ENCODE assay signal across 17 cellular contexts in genomic region chr12:75798527-75798926, GRCh38.
"Had no signal": no experiment of that assay in that cellular context is flagged by ENCODE, and none has a peak within 500 bp of the region (broad histone marks: within the 10 kb centered on the region; RNA-seq: fewer than 3 reads in every experiment).

No MANE protein-coding gene starts in this region.

- H3K4me3 ChIP-seq: colonic mucosa, heart left ventricle, mucosa of descending colon, sigmoid colon, skin epidermis, stomach, thyroid gland, vagina had no signal

- H3K4me3 Mint-ChIP-seq: naive thymus-derived CD8-positive, alpha-beta T cell; neural crest cell; type B pancreatic cell had no signal

- H3K4me1 ChIP-seq: colonic mucosa, heart left ventricle, sigmoid colon, stomach, thyroid gland, vagina had no signal

- H3K27ac ChIP-seq: colonic mucosa, heart left ventricle, sigmoid colon, skin epidermis, stomach, thyroid gland, vagina had no signal

- DNase-seq: colonic mucosa; dermis blood vessel endothelial cell; erythroblast; heart left ventricle; hippocampal formation; mucosa of descending colon; naive thymus-derived CD8-positive, alpha-beta T cell; posterior cingulate gyrus; sigmoid colon; stimulated activated CD4-positive, alpha-beta T cell treated with anti-CD3 and anti-CD28 coated beads, Interleukin-12 subunit alpha, Interleukin-12 subunit beta, amount 100 ng/mL, for 4 hours; stimulated activated naive CD4-positive, alpha-beta T cell; stomach; thyroid gland had no signal

- H3K9me3 Mint-ChIP-seq: naive thymus-derived CD8-positive, alpha-beta T cell; neural crest cell had no signal

- H3K27ac Mint-ChIP-seq: type B pancreatic cell had no signal

- H3K27me3 ChIP-seq: colonic mucosa, heart left ventricle, sigmoid colon, stomach, thyroid gland, vagina had no signal

- H3K9me3 ChIP-seq: colonic mucosa, mucosa of descending colon, sigmoid colon, stomach, thyroid gland, vagina had no signal

- ATAC-seq: heart left ventricle; mucosa of descending colon; naive thymus-derived CD8-positive, alpha-beta T cell had no signal

- H3K36me3 ChIP-seq: colonic mucosa, heart left ventricle, sigmoid colon, stomach, thyroid gland, vagina had no signal

- H3K4me1 Mint-ChIP-seq: naive thymus-derived CD8-positive, alpha-beta T cell; neural crest cell had no signal

- H3K27me3 Mint-ChIP-seq: type B pancreatic cell had no signal

- H3K36me3 Mint-ChIP-seq: naive thymus-derived CD8-positive, alpha-beta T cell; type B pancreatic cell had no signal
